Comparison of ENCODE assay signal across 20 cellular contexts in the genomic region with DNA sequence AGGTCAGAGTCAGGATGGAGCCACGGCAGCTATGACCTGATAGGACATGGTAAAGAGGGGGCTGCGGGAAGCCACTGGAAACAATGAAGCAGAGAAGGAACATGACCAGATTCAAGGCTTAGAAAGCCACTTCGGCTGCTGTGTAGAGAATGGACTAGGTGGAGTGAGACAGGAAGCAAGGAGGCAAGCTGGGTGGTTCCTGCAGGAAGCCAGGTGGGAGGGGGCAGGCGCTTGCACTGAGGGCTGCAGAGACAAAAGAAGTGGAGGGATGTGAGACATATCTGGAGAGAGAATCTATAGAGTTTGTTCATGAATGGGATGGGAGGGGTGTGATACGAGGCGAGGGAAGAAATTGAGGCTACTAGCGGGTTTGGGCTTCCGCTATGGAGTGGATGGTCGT. TPM values are rescaled to one million over a fixed set of nuclear protein-coding genes. Genes with fewer than 3 reads are reported as not detected.
DNase-seq lines count a peak whose midpoint lies in the region; ATAC-seq and TF ChIP-seq lines count a peak whose summit lies in the region.
"Had no signal": no experiment of that assay in that cellular context is flagged by ENCODE, and none has a peak within 500 bp of the region (broad histone marks: within the 10 kb centered on the region; RNA-seq: fewer than 3 reads in every experiment).

No MANE protein-coding gene starts in this region.

- no peaks in the 10 kb centered on the region for H3K27me3 ChIP-seq in neural progenitor cell
- H3K27me3 ChIP-seq: BLaER1 treated with 17β-estradiol and CSF1 and Interleukin-3, amounts not matched to agents 10 nM and 100 nM had no signal

- H3K9me3 Mint-ChIP-seq in activated CD4-positive, alpha-beta T cell treated with anti-CD3 and anti-CD28 coated beads for 36 hours (ENCODE audit: low read depth): peaks cover 2% of the 10 kb centered on the region
- peaks cover 14% of the 10 kb centered on the region for H3K9me3 Mint-ChIP-seq in activated T-helper 1 cell treated with anti-CD3 and anti-CD28 coated beads, Interleukin-12 subunit alpha, Interleukin-12 subunit beta, Interleukin-2, Interleukin-4 antibody, amounts not matched to agents 30 ng/mL and 10 ng/mL and 1 ng/mL, durations not matched to agents 14 hours and 24 hours and 36 hours
- peaks cover 19% of the 10 kb centered on the region for H3K9me3 Mint-ChIP-seq in neural progenitor cell

- H3K4me3 Mint-ChIP-seq in activated CD4-positive, alpha-beta T cell treated with anti-CD3 and anti-CD28 coated beads for 36 hours: no peak overlapping the region
- peak overlapping the region; percentile 31 for H3K4me3 Mint-ChIP-seq in activated T-helper 1 cell treated with anti-CD3 and anti-CD28 coated beads, Interleukin-12 subunit alpha, Interleukin-12 subunit beta, Interleukin-2, Interleukin-4 antibody, amounts not matched to agents 30 ng/mL and 10 ng/mL and 1 ng/mL, durations not matched to agents 14 hours and 24 hours and 36 hours
- no peak overlapping the region for H3K4me3 Mint-ChIP-seq in neural progenitor cell
- H3K4me3 Mint-ChIP-seq: GM23338 had no signal

- H4K20me1 ChIP-seq in neural progenitor cell (ENCODE audit: low read depth): no peaks in the 10 kb centered on the region
- H4K20me1 ChIP-seq: BLaER1 treated with 17β-estradiol and CSF1 and Interleukin-3, amounts not matched to agents 10 nM and 100 nM had no signal

- H3K4me1 ChIP-seq in neural progenitor cell: no peaks in the 10 kb centered on the region

- no peaks in the 10 kb centered on the region for H3K36me3 Mint-ChIP-seq in activated CD4-positive, alpha-beta T cell treated with anti-CD3 and anti-CD28 coated beads for 36 hours (ENCODE audit: low read depth)
- no peaks in the 10 kb centered on the region for H3K36me3 Mint-ChIP-seq in activated T-helper 1 cell treated with anti-CD3 and anti-CD28 coated beads, Interleukin-12 subunit alpha, Interleukin-12 subunit beta, Interleukin-2, Interleukin-4 antibody, amounts not matched to agents 30 ng/mL and 10 ng/mL and 1 ng/mL, durations not matched to agents 14 hours and 24 hours and 36 hours (ENCODE audit: low read depth)
- no peaks in the 10 kb centered on the region for H3K36me3 Mint-ChIP-seq in neural progenitor cell

- no peak overlapping the region for H3K27ac Mint-ChIP-seq in activated CD4-positive, alpha-beta T cell treated with anti-CD3 and anti-CD28 coated beads for 36 hours
- peak overlapping the region; percentile 40 for H3K27ac Mint-ChIP-seq in activated T-helper 1 cell treated with anti-CD3 and anti-CD28 coated beads, Interleukin-12 subunit alpha, Interleukin-12 subunit beta, Interleukin-2, Interleukin-4 antibody, amounts not matched to agents 30 ng/mL and 10 ng/mL and 1 ng/mL, durations not matched to agents 14 hours and 24 hours and 36 hours
- H3K27ac Mint-ChIP-seq in neural progenitor cell: peak overlapping the region; percentile 14
- H3K27ac Mint-ChIP-seq: GM23338 had no signal

- no peak overlapping the region for H3K4me2 ChIP-seq in neural progenitor cell
- H3K4me2 ChIP-seq: GM23338 had no signal

- no peak overlapping the region for H2AFZ ChIP-seq in neural progenitor cell (replicated peaks)
- H2AFZ ChIP-seq: GM23338 had no signal

- H3K27ac ChIP-seq in neural progenitor cell: no peak overlapping the region
- H3K27ac ChIP-seq: BLaER1 treated with 17β-estradiol and CSF1 and Interleukin-3, amounts not matched to agents 10 nM and 100 nM had no signal

- H3K79me2 ChIP-seq in neural progenitor cell (ENCODE audit: low read depth): no peaks in the 10 kb centered on the region

- peak; percentile 58 for ATAC-seq in activated CD4-positive, alpha-beta T cell treated with anti-CD3 and anti-CD28 coated beads for 36 hours
- ATAC-seq in GM21360 (IDR thresholded peaks at IDR 0.05; ENCODE audit: unreplicated experiment) (no peak), HG02884 (IDR thresholded peaks at IDR 0.05; ENCODE audit: unreplicated experiment) (no peak)
- ATAC-seq: GM12878, GM23338, PC-3 had no signal

- CTCF ChIA-PET in activated CD4-positive, alpha-beta T cell treated with anti-CD3 and anti-CD28 coated beads for 36 hours (lab: Charles Lee): interaction anchor here (1.3 to 7.1 kb wide), 2 partner anchors 18 to 26 kb away, joined by 3 to 59 read pairs; no protein-coding TSS in a partner anchor

- no peak for DNase-seq in activated CD4-positive, alpha-beta T cell treated with anti-CD3 and anti-CD28 coated beads for 36 hours
- DNase-seq in activated CD4-positive, alpha-beta T cell treated with anti-CD3 and anti-CD28 coated beads for 48 hours: no peak
- DNase-seq in stimulated activated CD4-positive, alpha-beta T cell treated with anti-CD3 and anti-CD28 coated beads, Interleukin-15, amount 100 ng/mL, for 24 hours: peak; percentile 20
- no peak for DNase-seq in stimulated activated CD4-positive, alpha-beta T cell treated with anti-CD3 and anti-CD28 coated beads, Interleukin-4, amount 100 ng/mL, for 4 hours
- DNase-seq in activated T-helper 1 cell treated with anti-CD3 and anti-CD28 coated beads, Interleukin-12 subunit alpha, Interleukin-12 subunit beta, Interleukin-2, Interleukin-4 antibody, amounts not matched to agents 30 ng/mL and 10 ng/mL and 1 ng/mL, durations not matched to agents 14 hours and 24 hours and 36 hours (ENCODE audit: low spot score): no peak
- no peak for DNase-seq in neural progenitor cell (ENCODE audit: low spot score)
- DNase-seq: DMS 273 treated with DMSO at 0.1 percent for 48 hours, GDM1, KBM-7, NCI-H1048, NCI-H1436 treated with DMSO at 0.1 percent for 48 hours, NCI-H2081, NCI-H510A, NCI-H774, PC-3 had no signal

- no peak overlapping the region for H3K9ac ChIP-seq in neural progenitor cell
- H3K9ac ChIP-seq: BLaER1 treated with 17β-estradiol and CSF1 and Interleukin-3, amounts not matched to agents 10 nM and 100 nM had no signal

- H3K4me1 Mint-ChIP-seq in activated CD4-positive, alpha-beta T cell treated with anti-CD3 and anti-CD28 coated beads for 36 hours: peaks cover 22% of the 10 kb centered on the region
- peaks cover 9% of the 10 kb centered on the region for H3K4me1 Mint-ChIP-seq in activated T-helper 1 cell treated with anti-CD3 and anti-CD28 coated beads, Interleukin-12 subunit alpha, Interleukin-12 subunit beta, Interleukin-2, Interleukin-4 antibody, amounts not matched to agents 30 ng/mL and 10 ng/mL and 1 ng/mL, durations not matched to agents 14 hours and 24 hours and 36 hours (ENCODE audit: low read depth)
- no peaks in the 10 kb centered on the region for H3K4me1 Mint-ChIP-seq in neural progenitor cell

- no peak overlapping the region for H3K4me3 ChIP-seq in neural progenitor cell
- H3K4me3 ChIP-seq: BLaER1 treated with 17β-estradiol and CSF1 and Interleukin-3, amounts not matched to agents 10 nM and 100 nM; GM12878; GM23338 had no signal

- POLR2A ChIA-PET in activated CD4-positive, alpha-beta T cell treated with anti-CD3 and anti-CD28 coated beads for 36 hours (lab: Charles Lee): no interaction called here

- no peaks in the 10 kb centered on the region for H3K36me3 ChIP-seq in neural progenitor cell
- H3K36me3 ChIP-seq: BLaER1 treated with 17β-estradiol and CSF1 and Interleukin-3, amounts not matched to agents 10 nM and 100 nM had no signal

- no peaks in the 10 kb centered on the region for H3F3A ChIP-seq in neural progenitor cell (ENCODE audit: low read depth)

- intact Hi-C loops in activated CD4-positive, alpha-beta T cell treated with anti-CD3 and anti-CD28 coated beads for 36 hours (cut with DNase I, micrococcal nuclease): no loop called here
- intact Hi-C loops in activated T-helper 1 cell treated with anti-CD3 and anti-CD28 coated beads, Interleukin-12 subunit alpha, Interleukin-12 subunit beta, Interleukin-2, Interleukin-4 antibody, amounts not matched to agents 30 ng/mL and 10 ng/mL and 1 ng/mL, durations not matched to agents 14 hours and 24 hours and 36 hours (cut with micrococcal nuclease): no loop called here

- TF ChIP-seq CTCF in neural progenitor cell (IDR thresholded peaks at IDR 0.05): no peak

- no peaks in the 10 kb centered on the region for H3K9me3 ChIP-seq in neural progenitor cell (ENCODE audit: low read depth)

- no peaks in the 10 kb centered on the region for H3K27me3 Mint-ChIP-seq in activated CD4-positive, alpha-beta T cell treated with anti-CD3 and anti-CD28 coated beads for 36 hours
- peaks cover 6% of the 10 kb centered on the region for H3K27me3 Mint-ChIP-seq in activated T-helper 1 cell treated with anti-CD3 and anti-CD28 coated beads, Interleukin-12 subunit alpha, Interleukin-12 subunit beta, Interleukin-2, Interleukin-4 antibody, amounts not matched to agents 30 ng/mL and 10 ng/mL and 1 ng/mL, durations not matched to agents 14 hours and 24 hours and 36 hours (ENCODE audit: insufficient read depth)
- H3K27me3 Mint-ChIP-seq in neural progenitor cell (ENCODE audit: insufficient read depth, low read depth): peaks cover 6% of the 10 kb centered on the region

RNA-seq across cellular contexts. Expression of gene N4BP3, which starts 19.0 kb away (rescaled TPM):
- 1 to 10 TPM; 3.3 to 3.7 TPM for total RNA-seq in activated CD4-positive, alpha-beta T cell treated with anti-CD3 and anti-CD28 coated beads for 36 hours
- total RNA-seq in activated T-helper 1 cell treated with anti-CD3 and anti-CD28 coated beads, Interleukin-12 subunit alpha, Interleukin-12 subunit beta, Interleukin-2, Interleukin-4 antibody, amounts not matched to agents 30 ng/mL and 10 ng/mL and 1 ng/mL, durations not matched to agents 14 hours and 24 hours and 36 hours: 1.8 TPM in 2 replicates
- 4.1 and 12.8 TPM in 2 replicates for total RNA-seq in neural progenitor cell (ENCODE audit: low replicate concordance)

RNA-seq across cellular contexts. Expression of gene RMND5B, which starts 36.5 kb away (rescaled TPM):
- 10 to 100 TPM; 24.1 to 28.7 TPM for total RNA-seq in activated CD4-positive, alpha-beta T cell treated with anti-CD3 and anti-CD28 coated beads for 36 hours
- 23.9 and 28.0 TPM in 2 replicates for total RNA-seq in activated T-helper 1 cell treated with anti-CD3 and anti-CD28 coated beads, Interleukin-12 subunit alpha, Interleukin-12 subunit beta, Interleukin-2, Interleukin-4 antibody, amounts not matched to agents 30 ng/mL and 10 ng/mL and 1 ng/mL, durations not matched to agents 14 hours and 24 hours and 36 hours
- 25.3 and 25.5 TPM in 2 replicates for total RNA-seq in neural progenitor cell (ENCODE audit: low replicate concordance)

RNA-seq across cellular contexts. Expression of gene NHP2, which starts 59.3 kb away (rescaled TPM):
- total RNA-seq in activated CD4-positive, alpha-beta T cell treated with anti-CD3 and anti-CD28 coated beads for 36 hours: 100 to 1,000 TPM; 244 TPM
- 264 and 265 TPM in 2 replicates for total RNA-seq in activated T-helper 1 cell treated with anti-CD3 and anti-CD28 coated beads, Interleukin-12 subunit alpha, Interleukin-12 subunit beta, Interleukin-2, Interleukin-4 antibody, amounts not matched to agents 30 ng/mL and 10 ng/mL and 1 ng/mL, durations not matched to agents 14 hours and 24 hours and 36 hours
- 357 and 380 TPM in 2 replicates for total RNA-seq in neural progenitor cell (ENCODE audit: low replicate concordance)
